Comparison of ENCODE assay signal across 22 cellular contexts in genomic region chr4:71202703-71203102, GRCh38.
"Had no signal": no experiment of that assay in that cellular context is flagged by ENCODE, and none has a peak within 500 bp of the region (broad histone marks: within the 10 kb centered on the region; RNA-seq: fewer than 3 reads in every experiment).

No MANE protein-coding gene starts in this region.

- H3K27me3 ChIP-seq: body of pancreas, esophagus squamous epithelium, stomach, testis had no signal

- FAIRE-seq: keratinocyte had no signal

- H3K36me3 ChIP-seq: esophagus squamous epithelium, stomach had no signal

- H3K27ac ChIP-seq: esophagus squamous epithelium, stomach, testis had no signal

- ATAC-seq: body of pancreas; effector memory CD8-positive, alpha-beta T cell; SK-N-SH treated with all-trans-retinoic acid at 6 μM for 48 hours; stimulated activated effector memory CD8-positive, alpha-beta T cell treated with anti-CD3 and anti-CD28 coated beads, Interleukin-12 subunit alpha, Interleukin-12 subunit beta, amount 100 ng/mL, for 72 hours had no signal

- H3K4me1 ChIP-seq: esophagus squamous epithelium, testis had no signal

- H3K9me3 ChIP-seq: body of pancreas, esophagus squamous epithelium, stomach, testis had no signal

- DNase-seq: activated CD4-positive, alpha-beta T cell treated with anti-CD3 and anti-CD28 coated beads, Interleukin-2, amount 50 U/mL, for 1 hour; activated CD4-positive, CD25-positive, alpha-beta regulatory T cell treated with anti-CD3 and anti-CD28 coated beads, Interleukin-2, amount 50 U/mL, for 72 hours; activated CD8-positive, alpha-beta memory T cell treated with anti-CD3 and anti-CD28 coated beads, Interleukin-2, amount 50 U/mL, for 4 hours; activated effector memory CD4-positive, alpha-beta T cell treated with Interleukin-2 at 50 U/mL for 16 hours; activated naive CD4-positive, alpha-beta T cell treated with anti-CD3 and anti-CD28 coated beads, Interleukin-2, amount 50 U/mL, for 16 hours; activated T-cell treated with anti-CD3 and anti-CD28 coated beads, Interleukin-2, amount 50 U/mL, for 48 hours; body of pancreas; dermis blood vessel endothelial cell; effector memory CD8-positive, alpha-beta T cell; esophagus squamous epithelium; foreskin melanocyte; hypothalamus; midbrain; stimulated activated CD4-positive, alpha-beta T cell treated with anti-CD3 and anti-CD28 coated beads, Interleukin-15, amount 100 ng/mL, for 24 hours; stimulated activated CD4-positive, alpha-beta T cell treated with anti-CD3 and anti-CD28 coated beads, Interleukin-2, amount 100 ng/mL, for 48 hours; stomach; T1000; testis had no signal

- H3K4me3 ChIP-seq: body of pancreas, esophagus squamous epithelium, lung, stomach, testis had no signal
